Comparison of ENCODE assay signal across 12 cellular contexts in the genomic region with DNA sequence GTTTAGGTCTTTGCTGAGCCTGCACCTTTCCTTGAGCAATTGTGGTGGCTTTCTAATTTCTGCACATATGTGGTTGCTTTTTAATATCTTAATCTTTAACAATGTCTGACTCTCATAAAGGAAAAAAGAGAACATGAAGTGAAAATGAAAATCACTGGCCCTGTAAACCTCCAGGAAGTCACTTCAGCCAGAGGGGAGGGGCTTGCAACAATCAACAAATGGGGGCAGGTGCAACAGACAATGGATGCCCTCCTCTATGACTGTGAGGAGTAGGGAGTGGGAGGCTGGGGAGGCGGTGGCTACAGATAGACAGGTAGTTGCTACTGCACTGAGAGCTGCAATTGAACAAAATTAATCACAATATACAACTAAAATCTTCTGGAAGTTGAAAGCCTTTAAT.
DNase-seq lines count a peak whose midpoint lies in the region; ATAC-seq and TF ChIP-seq lines count a peak whose summit lies in the region.
"Had no signal": no experiment of that assay in that cellular context is flagged by ENCODE, and none has a peak within 500 bp of the region (broad histone marks: within the 10 kb centered on the region; RNA-seq: fewer than 3 reads in every experiment).

No MANE protein-coding gene starts in this region.

- H3K4me3 Mint-ChIP-seq in IgD-negative memory B cell: peak overlapping the region in 2 of 4 donors; percentile 54 to 66
- no peak overlapping the region for H3K4me3 Mint-ChIP-seq in Caco-2 (ENCODE audit: unreplicated experiment)
- H3K4me3 Mint-ChIP-seq: activated CD4-positive, alpha-beta T cell treated with anti-CD3 and anti-CD28 coated beads for 36 hours had no signal

- intact Hi-C loops in Caco-2 (cut with micrococcal nuclease; ENCODE audit: unreplicated experiment): loop anchor here (2.0 to 10.0 kb wide), 4 partner anchors 239 to 1309 kb away; no protein-coding TSS in a partner anchor

- H3K4me1 ChIP-seq in gastroesophageal sphincter (no peaks in the 10 kb centered on the region), Caco-2 (no peaks in the 10 kb centered on the region)
- H3K4me1 ChIP-seq: adrenal gland, SJCRH30 had no signal

- no peaks in the 10 kb centered on the region for H3K36me3 ChIP-seq in gastroesophageal sphincter
- H3K36me3 ChIP-seq in Caco-2 (ENCODE audit: control insufficient read depth, insufficient read depth, low read length): no peaks in the 10 kb centered on the region
- H3K36me3 ChIP-seq: adrenal gland, SJCRH30 had no signal

- in situ Hi-C loops in G401 (cut with HindIII; ENCODE audit: low sequenced_read_pairs): no loop called here

- H3K27ac Mint-ChIP-seq in IgD-negative memory B cell: peak overlapping the region in 2 of 3 donors; percentile 77 to 87
- no peak overlapping the region for H3K27ac Mint-ChIP-seq in Caco-2 (ENCODE audit: unreplicated experiment)
- H3K27ac Mint-ChIP-seq: activated CD4-positive, alpha-beta T cell treated with anti-CD3 and anti-CD28 coated beads for 36 hours had no signal

- H3K27me3 ChIP-seq in gastroesophageal sphincter: no peaks in the 10 kb centered on the region
- H3K27me3 ChIP-seq in Caco-2 (replicated peaks; ENCODE audit: control insufficient read depth, insufficient read depth, low read length): no peaks in the 10 kb centered on the region
- H3K27me3 ChIP-seq: adrenal gland, SJCRH30 had no signal

- TF ChIP-seq POLR2A in gastroesophageal sphincter (IDR thresholded peaks at IDR 0.05): no peak

- TF ChIP-seq EP300 in gastroesophageal sphincter (IDR thresholded peaks at IDR 0.05): no peak

- H3K27me3 Mint-ChIP-seq in IgD-negative memory B cell (no peaks in the 10 kb centered on the region), Caco-2 (ENCODE audit: insufficient read depth, unreplicated experiment) (no peaks in the 10 kb centered on the region)
- H3K27me3 Mint-ChIP-seq: activated CD4-positive, alpha-beta T cell treated with anti-CD3 and anti-CD28 coated beads for 36 hours had no signal

- no peak overlapping the region for H3K27ac ChIP-seq in gastroesophageal sphincter
- H3K27ac ChIP-seq: adrenal gland, SJCRH30 had no signal

- H3K36me3 Mint-ChIP-seq in IgD-negative memory B cell (no peaks in the 10 kb centered on the region), Caco-2 (ENCODE audit: insufficient read depth, unreplicated experiment) (no peaks in the 10 kb centered on the region)

- H3K4me1 Mint-ChIP-seq in IgD-negative memory B cell (peaks cover 3 to 7% (median 4%) of the 10 kb centered on the region in 3 donors), Caco-2 (ENCODE audit: low read depth, unreplicated experiment) (no peaks in the 10 kb centered on the region)
- H3K4me1 Mint-ChIP-seq: activated CD4-positive, alpha-beta T cell treated with anti-CD3 and anti-CD28 coated beads for 36 hours had no signal

- no peak for DNase-seq in effector CD4-positive, alpha-beta T cell
- DNase-seq in Caco-2 (no peak), G401 (ENCODE audit: low spot score) (no peak)
- DNase-seq: activated CD4-positive, alpha-beta T cell treated with anti-CD3 and anti-CD28 coated beads for 36 hours; adrenal gland; AML-193; SJCRH30 had no signal

- POLR2A ChIA-PET in Caco-2 (lab: Charles Lee): no interaction called here

- WGBS in gastroesophageal sphincter (ENCODE audit: low coverage in 1 of 2), 2 donors: 20 to 76% methylated on average over 1 of the region's 1 CpG

- peaks cover 0 to 2% (median 0%) of the 10 kb centered on the region in 3 donors for H3K9me3 Mint-ChIP-seq in IgD-negative memory B cell
- no peaks in the 10 kb centered on the region for H3K9me3 Mint-ChIP-seq in Caco-2 (ENCODE audit: unreplicated experiment)

- H3K9me3 ChIP-seq in gastroesophageal sphincter: no peaks in the 10 kb centered on the region
- no peaks in the 10 kb centered on the region for H3K9me3 ChIP-seq in Caco-2
- H3K9me3 ChIP-seq: adrenal gland, SJCRH30 had no signal

- TF ChIP-seq CTCF in gastroesophageal sphincter (IDR thresholded peaks at IDR 0.05): no peak
- no peak for TF ChIP-seq CTCF in Caco-2 (IDR thresholded peaks at IDR 0.05; ENCODE audit: insufficient read depth in 1 of 2, low read depth in 1 of 2, low read length in 1 of 2, severe bottlenecking in 1 of 2, unreplicated experiment in 1 of 2)

- BruUV-seq in Caco-2 (replicated peaks; lab: Mats Ljungman, UMichigan): no TSS peak

- CTCF ChIA-PET in Caco-2 (lab: Charles Lee): no interaction called here

- H3K4me3 ChIP-seq in gastroesophageal sphincter: no peak overlapping the region
- no peak overlapping the region for H3K4me3 ChIP-seq in Caco-2 (ENCODE audit: low read depth, low read length)
- H3K4me3 ChIP-seq: adrenal gland, SJCRH30 had no signal

- peak; percentile 79 for ATAC-seq in GM18498 (IDR thresholded peaks at IDR 0.05; ENCODE audit: unreplicated experiment)
- ATAC-seq in GM19455 (IDR thresholded peaks at IDR 0.05; ENCODE audit: unreplicated experiment): peak; percentile 75
- peak; percentile 72 for ATAC-seq in HG02885 (IDR thresholded peaks at IDR 0.05; ENCODE audit: poor library complexity, unreplicated experiment)
- no peak for ATAC-seq in gastroesophageal sphincter
- ATAC-seq: activated CD4-positive, alpha-beta T cell treated with anti-CD3 and anti-CD28 coated beads for 36 hours had no signal
